In the genomic region with DNA sequence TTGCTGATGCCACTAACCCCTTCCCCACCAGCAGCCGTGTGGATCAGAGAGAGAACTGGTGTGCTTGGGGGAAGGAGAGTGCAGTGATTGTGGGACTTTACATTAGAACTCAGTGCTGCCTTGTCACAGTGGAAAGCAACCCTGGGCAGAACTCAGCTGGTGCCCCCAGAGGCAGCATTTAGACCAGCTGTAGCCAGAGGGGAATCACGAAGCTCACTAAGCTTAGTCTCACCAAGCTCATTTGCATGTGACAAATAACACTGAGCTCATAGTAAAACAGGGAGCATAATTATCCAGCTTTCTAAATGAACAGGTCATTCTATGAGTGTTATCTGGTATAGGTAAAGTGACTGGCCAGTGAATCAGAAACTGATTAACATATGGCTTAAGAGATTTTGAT, we compare ENCODE assay signal across 11 cellular contexts. TPM values are rescaled to one million over a fixed set of nuclear protein-coding genes. Genes with fewer than 3 reads are reported as not detected.
DNase-seq lines count a peak whose midpoint lies in the region; TF ChIP-seq lines count a peak whose summit lies in the region.
"Had no signal": no experiment of that assay in that cellular context is flagged by ENCODE, and none has a peak within 500 bp of the region (broad histone marks: within the 10 kb centered on the region; RNA-seq: fewer than 3 reads in every experiment).

No MANE protein-coding gene starts in this region.

- TF ChIP-seq CTCF in H9 (conservative IDR thresholded peaks at IDR 0.05) = peak; percentile 33; the same call in 2 of the 3 replicates
- TF ChIP-seq CTCF in MM.1S (IDR thresholded peaks at IDR 0.05; ENCODE audit: low read length) = 0 out of 2 replicates have a peak, but pooled peaks have one; percentile 3
- peak; percentile 25 for TF ChIP-seq CTCF in retinal pigment epithelial cell (conservative IDR thresholded peaks at IDR 0.05; ENCODE audit: low read depth, low read length)

- no peaks in the 10 kb centered on the region for H3K23me2 ChIP-seq in H9 (ENCODE audit: insufficient read length, low read depth, low read length, poor library complexity, severe bottlenecking)

- H3K4me1 Mint-ChIP-seq in activated CD4-positive, alpha-beta T cell treated with anti-CD3 and anti-CD28 coated beads, Interleukin-2, amount 10 ng/mL, durations not matched to agents 24 days and 14 days = peaks cover 4% of the 10 kb centered on the region
- peaks cover 5 to 10% of the 10 kb centered on the region in 2 experiments for H3K4me1 Mint-ChIP-seq in H9

- H3K56ac ChIP-seq in H9 (ENCODE audit: insufficient read length, low read depth, low read length) = no peak overlapping the region

- no peak overlapping the region for H3T11ph ChIP-seq in H9 (ENCODE audit: low read length)

- H3K36me3 ChIP-seq in MM.1S (replicated peaks; ENCODE audit: insufficient read depth, low read length) (no peaks in the 10 kb centered on the region), SJCRH30 (no peaks in the 10 kb centered on the region)
- H3K36me3 ChIP-seq: adrenal gland had no signal

- H2BK120ac ChIP-seq in H9 (ENCODE audit: low read depth, low read length, poor library complexity, severe bottlenecking) = no peak overlapping the region

- H3K79me2 ChIP-seq in H9 (ENCODE audit: insufficient read depth, low read length) (no peaks in the 10 kb centered on the region), MM.1S (ENCODE audit: low read length) (no peaks in the 10 kb centered on the region)

- H3K18ac ChIP-seq in H9 (ENCODE audit: insufficient read length, low read depth, low read length) = no peak overlapping the region

- H3F3A ChIP-seq in MM.1S (ENCODE audit: insufficient read depth, low read length) = no peaks in the 10 kb centered on the region

- H2BK5ac ChIP-seq in H9 (ENCODE audit: insufficient read length, low read length) = no peak overlapping the region

- no peaks in the 10 kb centered on the region for H3K9me3 ChIP-seq in H9 (ENCODE audit: control insufficient read depth, low read depth, low read length)
- no peaks in the 10 kb centered on the region for H3K9me3 ChIP-seq in MM.1S (replicated peaks; ENCODE audit: insufficient read depth, low read length)
- H3K9me3 ChIP-seq in SJCRH30 (replicated peaks) = peaks cover 4% of the 10 kb centered on the region
- H3K9me3 ChIP-seq: adrenal gland had no signal

- no CpG with 5 or more reads among the region's 2 CpGs for WGBS in H9 (ENCODE audit: extremely low coverage, insufficient read length, low lambda C conversion rate)

- no peak overlapping the region for H4K8ac ChIP-seq in H9 (replicated peaks; ENCODE audit: insufficient read length, low read depth, low read length)

- peaks cover 8% of the 10 kb centered on the region for H3K36me3 Mint-ChIP-seq in activated CD4-positive, alpha-beta T cell treated with anti-CD3 and anti-CD28 coated beads, Interleukin-2, amount 10 ng/mL, durations not matched to agents 24 days and 14 days (ENCODE audit: low read depth)
- no peaks in the 10 kb centered on the region for H3K36me3 Mint-ChIP-seq in H9 (ENCODE audit: insufficient read depth in 1 of 3, low read depth in 3 of 3)

- no peaks in the 10 kb centered on the region for H3K79me1 ChIP-seq in H9 (ENCODE audit: insufficient read depth, low read depth, low read length, poor library complexity, severe bottlenecking)

- H4K91ac ChIP-seq in H9 (ENCODE audit: insufficient read length, low read depth, low read length) = no peak overlapping the region

- peak overlapping the region; percentile 38 for H3K27ac Mint-ChIP-seq in activated CD4-positive, alpha-beta T cell treated with anti-CD3 and anti-CD28 coated beads, Interleukin-2, amount 10 ng/mL, durations not matched to agents 24 days and 14 days
- no peak overlapping the region for H3K27ac Mint-ChIP-seq in H9

- H3K4me3 ChIP-seq in MM.1S (ENCODE audit: low read length) = no peak overlapping the region
- H3K4me3 ChIP-seq in retinal pigment epithelial cell (ENCODE audit: low read length) = no peak overlapping the region
- no peak overlapping the region for H3K4me3 ChIP-seq in SJCRH30
- H3K4me3 ChIP-seq: adrenal gland had no signal

- DNase-seq in activated CD4-positive, alpha-beta T cell treated with anti-CD3 and anti-CD28 coated beads, Interleukin-2, amount 10 ng/mL, durations not matched to agents 24 days and 14 days = no peak
- no peak for DNase-seq in activated CD4-positive, alpha-beta T cell treated with anti-CD3 and anti-CD28 coated beads for 4 hours
- DNase-seq in H9 = peak; percentile 53
- no peak for DNase-seq in MM.1S
- no peak for DNase-seq in retinal pigment epithelial cell (ENCODE audit: low read depth)
- DNase-seq in DMS79 (lab: John Stamatoyannopoulos, UW) = no peak
- DNase-seq in SJCRH30 = no peak
- DNase-seq in GM19238 (ENCODE audit: insufficient read length, low spot score) = no peak
- DNase-seq: adrenal gland; Right ventricle myocardium superior; stimulated activated CD4-positive, alpha-beta T cell treated with anti-CD3 and anti-CD28 coated beads, Interleukin-12 subunit alpha, Interleukin-12 subunit beta, amount 100 ng/mL, for 4 hours had no signal

- no peak overlapping the region for H3K4ac ChIP-seq in H9 (ENCODE audit: low read depth, low read length)

- H3K23ac ChIP-seq in H9 (ENCODE audit: insufficient read length, low read depth, low read length) = no peak overlapping the region

- intact Hi-C loops in activated CD4-positive, alpha-beta T cell treated with anti-CD3 and anti-CD28 coated beads, Interleukin-2, amount 10 ng/mL, durations not matched to agents 24 days and 14 days (cut with micrococcal nuclease) = no loop called here

- H2BK15ac ChIP-seq in H9 (ENCODE audit: low read depth, low read length) = no peak overlapping the region

- H3K9me3 Mint-ChIP-seq in activated CD4-positive, alpha-beta T cell treated with anti-CD3 and anti-CD28 coated beads, Interleukin-2, amount 10 ng/mL, durations not matched to agents 24 days and 14 days = peaks cover 16% of the 10 kb centered on the region
- H3K9me3 Mint-ChIP-seq in H9 = peaks cover 4 to 6% of the 10 kb centered on the region in 2 experiments; a peak in 4 of 5 replicates

- H3K27ac ChIP-seq in H9 (ENCODE audit: insufficient read length, low read depth, low read length) (no peak overlapping the region), MM.1S (ENCODE audit: low read length) (no peak overlapping the region), SJCRH30 (no peak overlapping the region)
- H3K27ac ChIP-seq: adrenal gland had no signal

- H3K27me3 ChIP-seq in H9 (ENCODE audit: insufficient read depth, low read length) (no peaks in the 10 kb centered on the region), MM.1S (replicated peaks; ENCODE audit: insufficient read depth, low read length) (no peaks in the 10 kb centered on the region), SJCRH30 (no peaks in the 10 kb centered on the region)

- no peak overlapping the region for H2BK12ac ChIP-seq in H9 (ENCODE audit: insufficient read length, low read depth, low read length)

- H2AFZ ChIP-seq in H9 (ENCODE audit: low read length) (no peak overlapping the region), MM.1S (ENCODE audit: low read length) (no peak overlapping the region)

- H3K9ac ChIP-seq in H9 (ENCODE audit: extremely low read depth, insufficient read length, low read length) (no peak overlapping the region), MM.1S (ENCODE audit: low read length) (no peak overlapping the region)

- no peak overlapping the region for H2AK5ac ChIP-seq in H9 (ENCODE audit: insufficient read length, low read length)

- no peak overlapping the region for H4K5ac ChIP-seq in H9 (ENCODE audit: insufficient read length, low read depth, low read length)

- H3K4me2 ChIP-seq in H9 (ENCODE audit: insufficient read depth, insufficient read length, low read length) = no peak overlapping the region
- H3K4me2 ChIP-seq in MM.1S (ENCODE audit: low read depth, low read length) = no peak overlapping the region

- H3K4me1 ChIP-seq in H9 (ENCODE audit: insufficient read depth, low read length) = no peaks in the 10 kb centered on the region
- H3K4me1 ChIP-seq in MM.1S (ENCODE audit: low read length) = no peaks in the 10 kb centered on the region
- no peaks in the 10 kb centered on the region for H3K4me1 ChIP-seq in SJCRH30
- H3K4me1 ChIP-seq: adrenal gland had no signal

- H4K20me1 ChIP-seq in H9 (ENCODE audit: control insufficient read depth, insufficient read depth, insufficient read length) (no peaks in the 10 kb centered on the region), MM.1S (ENCODE audit: insufficient read depth, low read length) (no peaks in the 10 kb centered on the region)

- no peak overlapping the region for H3K4me3 Mint-ChIP-seq in activated CD4-positive, alpha-beta T cell treated with anti-CD3 and anti-CD28 coated beads, Interleukin-2, amount 10 ng/mL, durations not matched to agents 24 days and 14 days
- H3K4me3 Mint-ChIP-seq in H9 = no peak overlapping the region

- H2BK20ac ChIP-seq in H9 (ENCODE audit: low read depth, low read length, poor library complexity, severe bottlenecking) = no peak overlapping the region

- no peak overlapping the region for H3K14ac ChIP-seq in H9 (ENCODE audit: insufficient read depth, low read length)

- H3K27me3 Mint-ChIP-seq in activated CD4-positive, alpha-beta T cell treated with anti-CD3 and anti-CD28 coated beads, Interleukin-2, amount 10 ng/mL, durations not matched to agents 24 days and 14 days = no peaks in the 10 kb centered on the region
- peaks cover 11% of the 10 kb centered on the region for H3K27me3 Mint-ChIP-seq in H9 (ENCODE audit: low read depth)

- no peaks in the 10 kb centered on the region for H3K9me2 ChIP-seq in MM.1S (replicated peaks; ENCODE audit: insufficient read depth, low read length)

RNA-seq across cellular contexts. Expression of a gene that starts 9.8 kb away (rescaled TPM):
- 156 and 157 TPM in 2 replicates for total RNA-seq in activated CD4-positive, alpha-beta T cell treated with anti-CD3 and anti-CD28 coated beads, Interleukin-2, amount 10 ng/mL, durations not matched to agents 24 days and 14 days
- total RNA-seq in H9 (2021) = 8.2 and 8.7 TPM in 2 replicates
- 15.0 and 16.0 TPM in 2 replicates for total RNA-seq in SJCRH30 (2014; rRNA removed; shearing (Covaris generic))

RNA-seq across cellular contexts. Expression of a gene that starts 46.6 kb away (rescaled TPM):
- 14.5 and 14.6 TPM in 2 replicates for total RNA-seq in activated CD4-positive, alpha-beta T cell treated with anti-CD3 and anti-CD28 coated beads, Interleukin-2, amount 10 ng/mL, durations not matched to agents 24 days and 14 days
- 4.5 TPM in 2 replicates for total RNA-seq in H9 (2021)
- total RNA-seq in SJCRH30 (2014; rRNA removed; shearing (Covaris generic)) = 4.8 and 5.2 TPM in 2 replicates
